ENCODE assay signal across 22 cellular contexts in the genomic region with DNA sequence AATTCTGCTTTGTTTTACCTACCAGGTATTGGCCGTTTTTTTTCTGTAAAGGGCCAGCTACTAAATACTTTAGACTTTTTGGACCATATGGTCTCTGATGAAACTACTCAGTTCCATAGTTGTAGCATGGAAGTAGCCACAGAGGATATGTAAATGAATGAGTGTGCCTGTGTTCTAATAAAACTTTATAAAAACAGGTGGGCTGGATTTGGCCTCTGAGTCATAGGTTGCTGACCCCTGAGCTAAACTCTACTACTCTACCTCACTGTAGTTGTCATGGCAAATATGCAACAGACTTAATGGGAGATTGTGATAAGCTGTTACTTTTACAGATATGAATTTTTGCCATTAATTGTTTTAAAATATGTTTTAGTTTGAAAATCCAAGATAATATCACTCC.
"Had no signal": no experiment of that assay in that cellular context is flagged by ENCODE, and none has a peak within 500 bp of the region (broad histone marks: within the 10 kb centered on the region; RNA-seq: fewer than 3 reads in every experiment).

No MANE protein-coding gene starts in this region.

- H3K4me2 ChIP-seq: smooth muscle cell had no signal

- H3K9me3 ChIP-seq: gastrocnemius medialis, mucosa of descending colon, pancreas, suprapubic skin, thyroid gland had no signal

- H3K36me3 ChIP-seq: pancreas had no signal

- DNase-seq: effector memory CD4-positive, alpha-beta T cell; gastrocnemius medialis; heart right ventricle; hypothalamus; kidney glomerular epithelial cell; mammary epithelial cell; mucosa of descending colon; natural killer cell; pancreas; right cardiac atrium; stimulated activated CD4-positive, alpha-beta T cell treated with anti-CD3 and anti-CD28 coated beads, Interleukin-4, amount 100 ng/mL, for 1 hour; stimulated activated CD8-positive, alpha-beta memory T cell treated with anti-CD3 and anti-CD28 coated beads, Interleukin-4, amount 100 ng/mL, for 48 hours; stimulated activated naive CD8-positive, alpha-beta T cell treated with anti-CD3 and anti-CD28 coated beads, Interleukin-15, Interleukin-2, amounts not matched to agents 100 U/mL and 50 U/mL, for 24 hours; thyroid gland had no signal

- FAIRE-seq: endometrium, islet of Langerhans, pancreas, urothelium cell line had no signal

- H3K4me3 ChIP-seq: gastrocnemius medialis, heart right ventricle, mucosa of descending colon, pancreas, smooth muscle cell, suprapubic skin, thyroid gland had no signal

- ATAC-seq: esophagus mucosa; gastrocnemius medialis; heart right ventricle; left lobe of liver; mucosa of descending colon; natural killer cell; pancreas; right cardiac atrium; stimulated activated effector memory CD8-positive, alpha-beta T cell treated with anti-CD3 and anti-CD28 coated beads, Interleukin-12 subunit alpha, Interleukin-12 subunit beta, amount 100 ng/mL, for 72 hours; stimulated activated naive CD8-positive, alpha-beta T cell treated with anti-CD3 and anti-CD28 coated beads, Interleukin-15, Interleukin-2, amounts not matched to agents 100 U/mL and 50 U/mL, for 24 hours had no signal

- H3K27ac ChIP-seq: gastrocnemius medialis, heart right ventricle, pancreas, suprapubic skin, thyroid gland had no signal

- H3K27me3 ChIP-seq: gastrocnemius medialis, heart right ventricle, pancreas, suprapubic skin, thyroid gland had no signal
